Comparison of ENCODE assay signal across 1 cellular context in the genomic region with DNA sequence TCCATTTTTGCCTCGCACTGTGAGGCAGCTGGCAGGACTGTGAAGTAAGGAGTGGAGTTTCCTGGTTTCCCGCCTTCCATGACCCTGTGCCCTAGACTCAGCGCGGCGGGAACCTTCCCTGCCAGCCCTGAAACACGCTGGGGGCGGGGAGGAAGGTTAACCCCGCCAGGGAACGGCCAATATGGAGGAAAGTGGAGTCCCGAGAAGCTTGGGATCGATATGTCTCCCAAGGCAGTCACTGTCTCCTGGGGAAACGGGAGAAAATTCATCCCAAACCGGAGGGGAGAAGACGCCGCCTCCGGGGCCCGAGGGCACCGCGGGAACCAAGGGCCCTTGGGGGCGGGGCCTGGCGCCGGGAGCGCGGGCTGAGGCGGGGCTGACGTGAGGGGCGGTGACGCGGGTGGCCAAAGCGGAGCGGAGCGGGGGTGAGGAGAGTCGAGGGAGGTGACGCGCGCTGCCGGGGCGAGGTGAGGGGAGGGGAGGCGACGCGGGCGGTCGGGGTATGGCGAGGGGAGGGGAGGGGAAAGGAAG.
TF ChIP-seq lines count a peak whose summit lies in the region.

A gene with protein sequence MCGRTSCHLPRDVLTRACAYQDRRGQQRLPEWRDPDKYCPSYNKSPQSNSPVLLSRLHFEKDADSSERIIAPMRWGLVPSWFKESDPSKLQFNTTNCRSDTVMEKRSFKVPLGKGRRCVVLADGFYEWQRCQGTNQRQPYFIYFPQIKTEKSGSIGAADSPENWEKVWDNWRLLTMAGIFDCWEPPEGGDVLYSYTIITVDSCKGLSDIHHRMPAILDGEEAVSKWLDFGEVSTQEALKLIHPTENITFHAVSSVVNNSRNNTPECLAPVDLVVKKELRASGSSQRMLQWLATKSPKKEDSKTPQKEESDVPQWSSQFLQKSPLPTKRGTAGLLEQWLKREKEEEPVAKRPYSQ (plus strand): TSS at position 432 of the 531 bp plus-strand sequence. CDS start 863 bp downstream, outside the sequence.

TF ChIP-seq in HepG2, 621 proteins besides CTCF, POLR2A, EP300 and RAD21 (continued from another document and continues in another):
- TF ChIP-seq, protein P1, sequence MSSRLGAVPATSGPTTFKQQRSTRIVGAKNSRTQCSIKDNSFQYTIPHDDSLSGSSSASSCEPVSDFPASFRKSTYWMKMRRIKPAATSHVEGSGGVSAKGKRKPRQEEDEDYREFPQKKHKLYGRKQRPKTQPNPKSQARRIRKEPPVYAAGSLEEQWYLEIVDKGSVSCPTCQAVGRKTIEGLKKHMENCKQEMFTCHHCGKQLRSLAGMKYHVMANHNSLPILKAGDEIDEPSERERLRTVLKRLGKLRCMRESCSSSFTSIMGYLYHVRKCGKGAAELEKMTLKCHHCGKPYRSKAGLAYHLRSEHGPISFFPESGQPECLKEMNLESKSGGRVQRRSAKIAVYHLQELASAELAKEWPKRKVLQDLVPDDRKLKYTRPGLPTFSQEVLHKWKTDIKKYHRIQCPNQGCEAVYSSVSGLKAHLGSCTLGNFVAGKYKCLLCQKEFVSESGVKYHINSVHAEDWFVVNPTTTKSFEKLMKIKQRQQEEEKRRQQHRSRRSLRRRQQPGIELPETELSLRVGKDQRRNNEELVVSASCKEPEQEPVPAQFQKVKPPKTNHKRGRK (CRISPR knock-in tag; IDR thresholded peaks at IDR 0.05): no peak
- TF ChIP-seq, protein P2, sequence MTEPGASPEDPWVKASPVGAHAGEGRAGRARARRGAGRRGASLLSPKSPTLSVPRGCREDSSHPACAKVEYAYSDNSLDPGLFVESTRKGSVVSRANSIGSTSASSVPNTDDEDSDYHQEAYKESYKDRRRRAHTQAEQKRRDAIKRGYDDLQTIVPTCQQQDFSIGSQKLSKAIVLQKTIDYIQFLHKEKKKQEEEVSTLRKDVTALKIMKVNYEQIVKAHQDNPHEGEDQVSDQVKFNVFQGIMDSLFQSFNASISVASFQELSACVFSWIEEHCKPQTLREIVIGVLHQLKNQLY (CRISPR knock-in tag; IDR thresholded peaks at IDR 0.05): 0 out of 2 replicates have a peak, but pooled peaks have one; percentile 16
- TF ChIP-seq ZNF292 (CRISPR knock-in tag; IDR thresholded peaks at IDR 0.05; ENCODE audit: borderline replicate concordance, low read depth) (no peak), ZMYM3 (CRISPR knock-in tag; IDR thresholded peaks at IDR 0.05) (no peak), ZNF3 (CRISPR knock-in tag; IDR thresholded peaks at IDR 0.05) (no peak), SMC3 (IDR thresholded peaks at IDR 0.05; ENCODE audit: low read length) (no peak), ZFP41 (CRISPR knock-in tag; IDR thresholded peaks at IDR 0.05; ENCODE audit: borderline replicate concordance) (no peak), KDM5A (IDR thresholded peaks at IDR 0.05; ENCODE audit: borderline replicate concordance, low read length) (no peak), EHMT2 (IDR thresholded peaks at IDR 0.05; ENCODE audit: borderline replicate concordance, low read depth, low read length) (no peak), BRCA1 (CRISPR knock-in tag; IDR thresholded peaks at IDR 0.05) (no peak), SIX1 (CRISPR knock-in tag; IDR thresholded peaks at IDR 0.05; ENCODE audit: borderline replicate concordance) (no peak), ARID2 (CRISPR knock-in tag; IDR thresholded peaks at IDR 0.05; ENCODE audit: borderline replicate concordance) (no peak), MAFF (IDR thresholded peaks at IDR 0.05; ENCODE audit: low read depth, low read length) (no peak), GFI1 (CRISPR knock-in tag; IDR thresholded peaks at IDR 0.05; ENCODE audit: borderline replicate concordance) (no peak), ZNF446 (CRISPR knock-in tag; IDR thresholded peaks at IDR 0.05) (no peak), MEF2D (CRISPR knock-in tag; IDR thresholded peaks at IDR 0.05) (no peak; the same call in 1 of the 2 replicates), KAT2B (IDR thresholded peaks at IDR 0.05; ENCODE audit: borderline replicate concordance, low read depth, low read length) (no peak), ZNF678 (CRISPR knock-in tag; IDR thresholded peaks at IDR 0.05) (no peak), MIER3 (CRISPR knock-in tag; IDR thresholded peaks at IDR 0.05; ENCODE audit: borderline replicate concordance) (no peak), HCFC1 (IDR thresholded peaks at IDR 0.05; ENCODE audit: low read depth, low read length) (no peak), CC2D1A (CRISPR knock-in tag; IDR thresholded peaks at IDR 0.05) (no peak), ZNF83 (CRISPR knock-in tag; IDR thresholded peaks at IDR 0.05; ENCODE audit: borderline replicate concordance) (0 out of 2 replicates have a peak, but pooled peaks have one; percentile 33), TCF7L2 (IDR thresholded peaks at IDR 0.05; ENCODE audit: low read depth, low read length) (no peak), ZBTB8A (CRISPR knock-in tag; IDR thresholded peaks at IDR 0.05; ENCODE audit: borderline replicate concordance, low read depth) (no peak), PRMT3 (CRISPR knock-in tag; IDR thresholded peaks at IDR 0.05; ENCODE audit: borderline replicate concordance, low read depth) (no peak; the same call in 1 of the 2 replicates), SP2 (CRISPR knock-in tag; IDR thresholded peaks at IDR 0.05) (no peak), KLF6 (CRISPR knock-in tag; IDR thresholded peaks at IDR 0.05) (no peak)
- TF ChIP-seq, protein P3, sequence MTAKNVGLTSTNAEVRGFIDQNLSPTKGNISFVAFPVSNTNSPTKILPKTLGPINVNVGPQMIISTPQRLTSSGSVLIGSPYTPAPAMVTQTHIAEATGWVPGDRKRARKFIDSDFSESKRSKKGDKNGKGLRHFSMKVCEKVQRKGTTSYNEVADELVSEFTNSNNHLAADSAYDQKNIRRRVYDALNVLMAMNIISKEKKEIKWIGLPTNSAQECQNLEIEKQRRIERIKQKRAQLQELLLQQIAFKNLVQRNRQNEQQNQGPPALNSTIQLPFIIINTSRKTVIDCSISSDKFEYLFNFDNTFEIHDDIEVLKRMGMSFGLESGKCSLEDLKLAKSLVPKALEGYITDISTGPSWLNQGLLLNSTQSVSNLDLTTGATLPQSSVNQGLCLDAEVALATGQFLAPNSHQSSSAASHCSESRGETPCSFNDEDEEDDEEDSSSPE (CRISPR knock-in tag; IDR thresholded peaks at IDR 0.05): peak; percentile 92
- TF ChIP-seq, protein P4, sequence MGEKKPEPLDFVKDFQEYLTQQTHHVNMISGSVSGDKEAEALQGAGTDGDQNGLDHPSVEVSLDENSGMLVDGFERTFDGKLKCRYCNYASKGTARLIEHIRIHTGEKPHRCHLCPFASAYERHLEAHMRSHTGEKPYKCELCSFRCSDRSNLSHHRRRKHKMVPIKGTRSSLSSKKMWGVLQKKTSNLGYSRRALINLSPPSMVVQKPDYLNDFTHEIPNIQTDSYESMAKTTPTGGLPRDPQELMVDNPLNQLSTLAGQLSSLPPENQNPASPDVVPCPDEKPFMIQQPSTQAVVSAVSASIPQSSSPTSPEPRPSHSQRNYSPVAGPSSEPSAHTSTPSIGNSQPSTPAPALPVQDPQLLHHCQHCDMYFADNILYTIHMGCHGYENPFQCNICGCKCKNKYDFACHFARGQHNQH (CRISPR knock-in tag; IDR thresholded peaks at IDR 0.05): 0 out of 2 replicates have a peak, but pooled peaks have one; percentile 43
- TF ChIP-seq, protein P5, sequence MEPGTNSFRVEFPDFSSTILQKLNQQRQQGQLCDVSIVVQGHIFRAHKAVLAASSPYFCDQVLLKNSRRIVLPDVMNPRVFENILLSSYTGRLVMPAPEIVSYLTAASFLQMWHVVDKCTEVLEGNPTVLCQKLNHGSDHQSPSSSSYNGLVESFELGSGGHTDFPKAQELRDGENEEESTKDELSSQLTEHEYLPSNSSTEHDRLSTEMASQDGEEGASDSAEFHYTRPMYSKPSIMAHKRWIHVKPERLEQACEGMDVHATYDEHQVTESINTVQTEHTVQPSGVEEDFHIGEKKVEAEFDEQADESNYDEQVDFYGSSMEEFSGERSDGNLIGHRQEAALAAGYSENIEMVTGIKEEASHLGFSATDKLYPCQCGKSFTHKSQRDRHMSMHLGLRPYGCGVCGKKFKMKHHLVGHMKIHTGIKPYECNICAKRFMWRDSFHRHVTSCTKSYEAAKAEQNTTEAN (CRISPR knock-in tag; conservative IDR thresholded peaks at IDR 0.05): no peak
- TF ChIP-seq, protein P6, sequence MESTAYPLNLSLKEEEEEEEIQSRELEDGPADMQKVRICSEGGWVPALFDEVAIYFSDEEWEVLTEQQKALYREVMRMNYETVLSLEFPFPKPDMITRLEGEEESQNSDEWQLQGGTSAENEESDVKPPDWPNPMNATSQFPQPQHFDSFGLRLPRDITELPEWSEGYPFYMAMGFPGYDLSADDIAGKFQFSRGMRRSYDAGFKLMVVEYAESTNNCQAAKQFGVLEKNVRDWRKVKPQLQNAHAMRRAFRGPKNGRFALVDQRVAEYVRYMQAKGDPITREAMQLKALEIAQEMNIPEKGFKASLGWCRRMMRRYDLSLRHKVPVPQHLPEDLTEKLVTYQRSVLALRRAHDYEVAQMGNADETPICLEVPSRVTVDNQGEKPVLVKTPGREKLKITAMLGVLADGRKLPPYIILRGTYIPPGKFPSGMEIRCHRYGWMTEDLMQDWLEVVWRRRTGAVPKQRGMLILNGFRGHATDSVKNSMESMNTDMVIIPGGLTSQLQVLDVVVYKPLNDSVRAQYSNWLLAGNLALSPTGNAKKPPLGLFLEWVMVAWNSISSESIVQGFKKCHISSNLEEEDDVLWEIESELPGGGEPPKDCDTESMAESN (CRISPR knock-in tag; conservative IDR thresholded peaks at IDR 0.05): peak; percentile 53; the same call in 1 of the 2 replicates
- TF ChIP-seq, protein P7, sequence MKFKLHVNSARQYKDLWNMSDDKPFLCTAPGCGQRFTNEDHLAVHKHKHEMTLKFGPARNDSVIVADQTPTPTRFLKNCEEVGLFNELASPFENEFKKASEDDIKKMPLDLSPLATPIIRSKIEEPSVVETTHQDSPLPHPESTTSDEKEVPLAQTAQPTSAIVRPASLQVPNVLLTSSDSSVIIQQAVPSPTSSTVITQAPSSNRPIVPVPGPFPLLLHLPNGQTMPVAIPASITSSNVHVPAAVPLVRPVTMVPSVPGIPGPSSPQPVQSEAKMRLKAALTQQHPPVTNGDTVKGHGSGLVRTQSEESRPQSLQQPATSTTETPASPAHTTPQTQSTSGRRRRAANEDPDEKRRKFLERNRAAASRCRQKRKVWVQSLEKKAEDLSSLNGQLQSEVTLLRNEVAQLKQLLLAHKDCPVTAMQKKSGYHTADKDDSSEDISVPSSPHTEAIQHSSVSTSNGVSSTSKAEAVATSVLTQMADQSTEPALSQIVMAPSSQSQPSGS (CRISPR knock-in tag; IDR thresholded peaks at IDR 0.05): no peak
- TF ChIP-seq, protein P8, sequence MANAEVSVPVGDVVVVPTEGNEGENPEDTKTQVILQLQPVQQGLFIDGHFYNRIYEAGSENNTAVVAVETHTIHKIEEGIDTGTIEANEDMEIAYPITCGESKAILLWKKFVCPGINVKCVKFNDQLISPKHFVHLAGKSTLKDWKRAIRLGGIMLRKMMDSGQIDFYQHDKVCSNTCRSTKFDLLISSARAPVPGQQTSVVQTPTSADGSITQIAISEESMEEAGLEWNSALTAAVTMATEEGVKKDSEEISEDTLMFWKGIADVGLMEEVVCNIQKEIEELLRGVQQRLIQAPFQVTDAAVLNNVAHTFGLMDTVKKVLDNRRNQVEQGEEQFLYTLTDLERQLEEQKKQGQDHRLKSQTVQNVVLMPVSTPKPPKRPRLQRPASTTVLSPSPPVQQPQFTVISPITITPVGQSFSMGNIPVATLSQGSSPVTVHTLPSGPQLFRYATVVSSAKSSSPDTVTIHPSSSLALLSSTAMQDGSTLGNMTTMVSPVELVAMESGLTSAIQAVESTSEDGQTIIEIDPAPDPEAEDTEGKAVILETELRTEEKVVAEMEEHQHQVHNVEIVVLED (CRISPR knock-in tag; IDR thresholded peaks at IDR 0.05; ENCODE audit: borderline replicate concordance): peak; percentile 80
- TF ChIP-seq, protein P9, sequence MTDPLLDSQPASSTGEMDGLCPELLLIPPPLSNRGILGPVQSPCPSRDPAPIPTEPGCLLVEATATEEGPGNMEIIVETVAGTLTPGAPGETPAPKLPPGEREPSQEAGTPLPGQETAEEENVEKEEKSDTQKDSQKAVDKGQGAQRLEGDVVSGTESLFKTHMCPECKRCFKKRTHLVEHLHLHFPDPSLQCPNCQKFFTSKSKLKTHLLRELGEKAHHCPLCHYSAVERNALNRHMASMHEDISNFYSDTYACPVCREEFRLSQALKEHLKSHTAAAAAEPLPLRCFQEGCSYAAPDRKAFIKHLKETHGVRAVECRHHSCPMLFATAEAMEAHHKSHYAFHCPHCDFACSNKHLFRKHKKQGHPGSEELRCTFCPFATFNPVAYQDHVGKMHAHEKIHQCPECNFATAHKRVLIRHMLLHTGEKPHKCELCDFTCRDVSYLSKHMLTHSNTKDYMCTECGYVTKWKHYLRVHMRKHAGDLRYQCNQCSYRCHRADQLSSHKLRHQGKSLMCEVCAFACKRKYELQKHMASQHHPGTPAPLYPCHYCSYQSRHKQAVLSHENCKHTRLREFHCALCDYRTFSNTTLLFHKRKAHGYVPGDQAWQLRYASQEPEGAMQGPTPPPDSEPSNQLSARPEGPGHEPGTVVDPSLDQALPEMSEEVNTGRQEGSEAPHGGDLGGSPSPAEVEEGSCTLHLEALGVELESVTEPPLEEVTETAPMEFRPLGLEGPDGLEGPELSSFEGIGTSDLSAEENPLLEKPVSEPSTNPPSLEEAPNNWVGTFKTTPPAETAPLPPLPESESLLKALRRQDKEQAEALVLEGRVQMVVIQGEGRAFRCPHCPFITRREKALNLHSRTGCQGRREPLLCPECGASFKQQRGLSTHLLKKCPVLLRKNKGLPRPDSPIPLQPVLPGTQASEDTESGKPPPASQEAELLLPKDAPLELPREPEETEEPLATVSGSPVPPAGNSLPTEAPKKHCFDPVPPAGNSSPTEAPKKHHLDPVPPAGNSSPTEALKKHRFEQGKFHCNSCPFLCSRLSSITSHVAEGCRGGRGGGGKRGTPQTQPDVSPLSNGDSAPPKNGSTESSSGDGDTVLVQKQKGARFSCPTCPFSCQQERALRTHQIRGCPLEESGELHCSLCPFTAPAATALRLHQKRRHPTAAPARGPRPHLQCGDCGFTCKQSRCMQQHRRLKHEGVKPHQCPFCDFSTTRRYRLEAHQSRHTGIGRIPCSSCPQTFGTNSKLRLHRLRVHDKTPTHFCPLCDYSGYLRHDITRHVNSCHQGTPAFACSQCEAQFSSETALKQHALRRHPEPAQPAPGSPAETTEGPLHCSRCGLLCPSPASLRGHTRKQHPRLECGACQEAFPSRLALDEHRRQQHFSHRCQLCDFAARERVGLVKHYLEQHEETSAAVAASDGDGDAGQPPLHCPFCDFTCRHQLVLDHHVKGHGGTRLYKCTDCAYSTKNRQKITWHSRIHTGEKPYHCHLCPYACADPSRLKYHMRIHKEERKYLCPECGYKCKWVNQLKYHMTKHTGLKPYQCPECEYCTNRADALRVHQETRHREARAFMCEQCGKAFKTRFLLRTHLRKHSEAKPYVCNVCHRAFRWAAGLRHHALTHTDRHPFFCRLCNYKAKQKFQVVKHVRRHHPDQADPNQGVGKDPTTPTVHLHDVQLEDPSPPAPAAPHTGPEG (CRISPR knock-in tag; IDR thresholded peaks at IDR 0.05): no peak
- TF ChIP-seq, protein P10, sequence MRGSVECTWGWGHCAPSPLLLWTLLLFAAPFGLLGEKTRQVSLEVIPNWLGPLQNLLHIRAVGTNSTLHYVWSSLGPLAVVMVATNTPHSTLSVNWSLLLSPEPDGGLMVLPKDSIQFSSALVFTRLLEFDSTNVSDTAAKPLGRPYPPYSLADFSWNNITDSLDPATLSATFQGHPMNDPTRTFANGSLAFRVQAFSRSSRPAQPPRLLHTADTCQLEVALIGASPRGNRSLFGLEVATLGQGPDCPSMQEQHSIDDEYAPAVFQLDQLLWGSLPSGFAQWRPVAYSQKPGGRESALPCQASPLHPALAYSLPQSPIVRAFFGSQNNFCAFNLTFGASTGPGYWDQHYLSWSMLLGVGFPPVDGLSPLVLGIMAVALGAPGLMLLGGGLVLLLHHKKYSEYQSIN (CRISPR knock-in tag; IDR thresholded peaks at IDR 0.05; ENCODE audit: borderline replicate concordance): no peak
